1 cellular context compared by ENCODE assay signal in genomic region chr1:48790397-48790796, GRCh38.
TF ChIP-seq lines count a peak whose summit lies in the region.

No MANE protein-coding gene starts in this region.

TF ChIP-seq in GM23338, 12 proteins besides CTCF, POLR2A, EP300 and RAD21 (continued from another document):
- TF ChIP-seq ZNF462 (CRISPR knock-in tag; IDR thresholded peaks at IDR 0.05), result no peak
- no peak for TF ChIP-seq ZNF114 (CRISPR knock-in tag; IDR thresholded peaks at IDR 0.05)
- no peak for TF ChIP-seq STAT1 (IDR thresholded peaks at IDR 0.05; ENCODE audit: unreplicated experiment)
- TF ChIP-seq CREB1 (CRISPR knock-in tag; IDR thresholded peaks at IDR 0.05; ENCODE audit: low read depth), result no peak
- no peak for TF ChIP-seq EZH2phosphoT487 (IDR thresholded peaks at IDR 0.05; ENCODE audit: unreplicated experiment)
- no peak for TF ChIP-seq JUNB (IDR thresholded peaks at IDR 0.05; ENCODE audit: unreplicated experiment)
- no peak for TF ChIP-seq REST (IDR thresholded peaks at IDR 0.05; ENCODE audit: unreplicated experiment)
- no peak for TF ChIP-seq POLR2AphosphoS5 (IDR thresholded peaks at IDR 0.05; ENCODE audit: low read depth)
